In genomic region chr4:152957437-152958185, GRCh38 we compare ENCODE assay signal across 11 cellular contexts. TPM values are rescaled to one million over a fixed set of nuclear protein-coding genes. Genes with fewer than 3 reads are reported as not detected.
DNase-seq lines count a peak whose midpoint lies in the region; TF ChIP-seq lines count a peak whose summit lies in the region.
"Had no signal": no experiment of that assay in that cellular context is flagged by ENCODE, and none has a peak within 500 bp of the region (broad histone marks: within the 10 kb centered on the region; RNA-seq: fewer than 3 reads in every experiment).

No MANE protein-coding gene starts in this region.

- TF ChIP-seq EP300 in tibial nerve (IDR thresholded peaks at IDR 0.05), result no peak

- WGBS in tibial nerve, 2 donors, result 38 to 56% methylated on average over 11 of the region's 11 CpGs

- H3K36me3 ChIP-seq in tibial nerve, result peaks cover 0 to 14% (median 0%) of the 10 kb centered on the region in 3 donors

- H3K9me3 ChIP-seq in tibial nerve, result no peaks in the 10 kb centered on the region

- H3K4me1 ChIP-seq in tibial nerve, result peaks cover 0 to 46% (median 9%) of the 10 kb centered on the region in 4 donors

- H3K27ac ChIP-seq in tibial nerve, result peak overlapping the region in 3 of 4 donors; percentile 20 to 71 (median 67)

- H3K4me3 ChIP-seq in epithelial cell of proximal tubule (ENCODE audit: low read depth, low read length) (no peak overlapping the region), tibial nerve (no peak overlapping the region)

- TF ChIP-seq CTCF in epithelial cell of proximal tubule (conservative IDR thresholded peaks at IDR 0.05; ENCODE audit: low read depth, low read length), result peak; percentile 22
- TF ChIP-seq CTCF in tibial nerve (IDR thresholded peaks at IDR 0.05), result no peak

- DNase-seq in OCI-M1 (lab: John Stamatoyannopoulos, UW) (peak; percentile 87), epithelial cell of proximal tubule (ENCODE audit: low read depth) (no peak), lung microvascular endothelial cell (ENCODE audit: low read depth in 2 of 2) (peak; percentile 21 to 86), tibial nerve (ENCODE audit: low spot score in 2 of 2) (no peak), NCI-H1105 treated with DMSO at 0.1 percent for 48 hours (lab: John Stamatoyannopoulos, UW) (no peak), ureter (ENCODE audit: low spot score) (no peak), NCI-H2081 treated with DMSO at 0.1 percent for 48 hours (lab: John Stamatoyannopoulos, UW) (no peak)
- no peak for DNase-seq in activated naive CD4-positive, alpha-beta T cell (lab: John Stamatoyannopoulos, UW)
- DNase-seq: cortex of kidney; NK-92 treated with Interleukin-12 subunit alpha and Interleukin-12 subunit beta, amount 100 ng/mL, for 24 hours; posterior cingulate gyrus had no signal

- no peak for TF ChIP-seq POLR2A in tibial nerve (IDR thresholded peaks at IDR 0.05)

- no peaks in the 10 kb centered on the region for H3K27me3 ChIP-seq in tibial nerve

RNA-seq across cellular contexts. Expression of gene FHDC1, which starts 21.5 kb away (rescaled TPM):
- 0.72 and 2.1 TPM in 2 replicates for total RNA-seq in epithelial cell of proximal tubule
- total RNA-seq in lung microvascular endothelial cell, result 0.22 and 0.60 TPM in 2 replicates
- total RNA-seq in tibial nerve, result 1 to 10 TPM; 2.2 to 7.9 (median 6.1) TPM
- 4.7 TPM for total RNA-seq in ureter

Comparison
In these comparisons a context has a peak if more than half of its experiments do, and no peak if none do; other contexts are left out.
1. DNase-seq: peak in OCI-M1 (single experiment) and lung microvascular endothelial cell (2 of 2); none in epithelial cell of proximal tubule (single experiment), tibial nerve (0 of 2), NCI-H1105 treated with DMSO at 0.1 percent for 48 hours (single experiment), activated naive CD4-positive, alpha-beta T cell (0 of 4), ureter (single experiment) and NCI-H2081 treated with DMSO at 0.1 percent for 48 hours (single experiment).